ENCODE assay signal across 2 cellular contexts in the genomic region with DNA sequence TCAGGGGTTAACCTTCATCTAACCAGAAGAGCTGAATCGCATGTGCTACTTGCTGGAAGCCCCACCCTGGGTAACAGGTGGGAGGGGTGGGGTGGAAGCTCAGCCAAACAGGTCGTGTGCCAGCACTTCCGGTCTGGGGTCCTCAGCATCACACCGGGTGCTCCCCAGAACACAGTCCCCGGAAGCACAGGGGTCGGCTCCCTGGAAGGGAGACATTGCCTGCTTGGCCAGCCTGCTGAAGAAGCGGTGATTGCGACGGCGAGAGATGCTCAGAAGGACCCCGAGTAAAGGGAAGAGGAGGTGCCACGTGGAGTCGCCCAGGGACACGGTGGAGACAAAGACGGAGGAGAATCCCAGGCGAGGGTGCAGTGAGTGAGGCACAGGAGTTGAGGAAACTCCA.
TF ChIP-seq lines count a peak whose summit lies in the region.

No MANE protein-coding gene starts in this region.

TF ChIP-seq in HEK293, 187 proteins besides CTCF, POLR2A, EP300 and RAD21 (continues in another document):
- TF ChIP-seq, protein P1, sequence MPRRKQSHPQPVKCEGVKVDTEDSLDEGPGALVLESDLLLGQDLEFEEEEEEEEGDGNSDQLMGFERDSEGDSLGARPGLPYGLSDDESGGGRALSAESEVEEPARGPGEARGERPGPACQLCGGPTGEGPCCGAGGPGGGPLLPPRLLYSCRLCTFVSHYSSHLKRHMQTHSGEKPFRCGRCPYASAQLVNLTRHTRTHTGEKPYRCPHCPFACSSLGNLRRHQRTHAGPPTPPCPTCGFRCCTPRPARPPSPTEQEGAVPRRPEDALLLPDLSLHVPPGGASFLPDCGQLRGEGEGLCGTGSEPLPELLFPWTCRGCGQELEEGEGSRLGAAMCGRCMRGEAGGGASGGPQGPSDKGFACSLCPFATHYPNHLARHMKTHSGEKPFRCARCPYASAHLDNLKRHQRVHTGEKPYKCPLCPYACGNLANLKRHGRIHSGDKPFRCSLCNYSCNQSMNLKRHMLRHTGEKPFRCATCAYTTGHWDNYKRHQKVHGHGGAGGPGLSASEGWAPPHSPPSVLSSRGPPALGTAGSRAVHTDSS (tag by site-specific recombination; IDR thresholded peaks at IDR 0.05), result no peak
- TF ChIP-seq ZNF133 (tag by site-specific recombination; IDR thresholded peaks at IDR 0.05) (no peak), KLF8 (tag by site-specific recombination; IDR thresholded peaks at IDR 0.05) (no peak), ZNF426 (tag by site-specific recombination; IDR thresholded peaks at IDR 0.05) (no peak), ZNF48 (tag by site-specific recombination; IDR thresholded peaks at IDR 0.05) (no peak), PRDM1 (tag by site-specific recombination; IDR thresholded peaks at IDR 0.05) (no peak), GLIS2 (tag by site-specific recombination; IDR thresholded peaks at IDR 0.05) (no peak), ZNF433 (tag by site-specific recombination; IDR thresholded peaks at IDR 0.05; ENCODE audit: low read depth) (no peak), ZBTB17 (tag by site-specific recombination; IDR thresholded peaks at IDR 0.05) (no peak), REPIN1 (tag by site-specific recombination; IDR thresholded peaks at IDR 0.05; ENCODE audit: low read depth) (no peak), ZNF37A (tag by site-specific recombination; IDR thresholded peaks at IDR 0.05) (no peak), OSR2 (tag by site-specific recombination; IDR thresholded peaks at IDR 0.05) (no peak)
- TF ChIP-seq, protein P2, sequence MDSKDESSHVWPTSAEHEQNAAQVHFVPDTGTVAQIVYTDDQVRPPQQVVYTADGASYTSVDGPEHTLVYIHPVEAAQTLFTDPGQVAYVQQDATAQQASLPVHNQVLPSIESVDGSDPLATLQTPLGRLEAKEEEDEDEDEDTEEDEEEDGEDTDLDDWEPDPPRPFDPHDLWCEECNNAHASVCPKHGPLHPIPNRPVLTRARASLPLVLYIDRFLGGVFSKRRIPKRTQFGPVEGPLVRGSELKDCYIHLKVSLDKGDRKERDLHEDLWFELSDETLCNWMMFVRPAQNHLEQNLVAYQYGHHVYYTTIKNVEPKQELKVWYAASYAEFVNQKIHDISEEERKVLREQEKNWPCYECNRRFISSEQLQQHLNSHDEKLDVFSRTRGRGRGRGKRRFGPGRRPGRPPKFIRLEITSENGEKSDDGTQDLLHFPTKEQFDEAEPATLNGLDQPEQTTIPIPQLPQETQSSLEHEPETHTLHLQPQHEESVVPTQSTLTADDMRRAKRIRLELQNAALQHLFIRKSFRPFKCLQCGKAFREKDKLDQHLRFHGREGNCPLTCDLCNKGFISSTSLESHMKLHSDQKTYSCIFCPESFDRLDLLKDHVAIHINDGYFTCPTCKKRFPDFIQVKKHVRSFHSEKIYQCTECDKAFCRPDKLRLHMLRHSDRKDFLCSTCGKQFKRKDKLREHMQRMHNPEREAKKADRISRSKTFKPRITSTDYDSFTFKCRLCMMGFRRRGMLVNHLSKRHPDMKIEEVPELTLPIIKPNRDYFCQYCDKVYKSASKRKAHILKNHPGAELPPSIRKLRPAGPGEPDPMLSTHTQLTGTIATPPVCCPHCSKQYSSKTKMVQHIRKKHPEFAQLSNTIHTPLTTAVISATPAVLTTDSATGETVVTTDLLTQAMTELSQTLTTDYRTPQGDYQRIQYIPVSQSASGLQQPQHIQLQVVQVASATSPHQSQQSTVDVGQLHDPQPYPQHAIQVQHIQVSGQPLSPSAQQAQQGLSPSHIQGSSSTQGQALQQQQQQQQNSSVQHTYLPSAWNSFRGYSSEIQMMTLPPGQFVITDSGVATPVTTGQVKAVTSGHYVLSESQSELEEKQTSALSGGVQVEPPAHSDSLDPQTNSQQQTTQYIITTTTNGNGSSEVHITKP (tag by site-specific recombination; IDR thresholded peaks at IDR 0.05), result no peak
- TF ChIP-seq, protein P3, sequence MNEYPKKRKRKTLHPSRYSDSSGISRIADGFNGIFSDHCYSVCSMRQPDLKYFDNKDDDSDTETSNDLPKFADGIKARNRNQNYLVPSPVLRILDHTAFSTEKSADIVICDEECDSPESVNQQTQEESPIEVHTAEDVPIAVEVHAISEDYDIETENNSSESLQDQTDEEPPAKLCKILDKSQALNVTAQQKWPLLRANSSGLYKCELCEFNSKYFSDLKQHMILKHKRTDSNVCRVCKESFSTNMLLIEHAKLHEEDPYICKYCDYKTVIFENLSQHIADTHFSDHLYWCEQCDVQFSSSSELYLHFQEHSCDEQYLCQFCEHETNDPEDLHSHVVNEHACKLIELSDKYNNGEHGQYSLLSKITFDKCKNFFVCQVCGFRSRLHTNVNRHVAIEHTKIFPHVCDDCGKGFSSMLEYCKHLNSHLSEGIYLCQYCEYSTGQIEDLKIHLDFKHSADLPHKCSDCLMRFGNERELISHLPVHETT (tag by site-specific recombination; IDR thresholded peaks at IDR 0.05), result no peak
- TF ChIP-seq, protein P4, sequence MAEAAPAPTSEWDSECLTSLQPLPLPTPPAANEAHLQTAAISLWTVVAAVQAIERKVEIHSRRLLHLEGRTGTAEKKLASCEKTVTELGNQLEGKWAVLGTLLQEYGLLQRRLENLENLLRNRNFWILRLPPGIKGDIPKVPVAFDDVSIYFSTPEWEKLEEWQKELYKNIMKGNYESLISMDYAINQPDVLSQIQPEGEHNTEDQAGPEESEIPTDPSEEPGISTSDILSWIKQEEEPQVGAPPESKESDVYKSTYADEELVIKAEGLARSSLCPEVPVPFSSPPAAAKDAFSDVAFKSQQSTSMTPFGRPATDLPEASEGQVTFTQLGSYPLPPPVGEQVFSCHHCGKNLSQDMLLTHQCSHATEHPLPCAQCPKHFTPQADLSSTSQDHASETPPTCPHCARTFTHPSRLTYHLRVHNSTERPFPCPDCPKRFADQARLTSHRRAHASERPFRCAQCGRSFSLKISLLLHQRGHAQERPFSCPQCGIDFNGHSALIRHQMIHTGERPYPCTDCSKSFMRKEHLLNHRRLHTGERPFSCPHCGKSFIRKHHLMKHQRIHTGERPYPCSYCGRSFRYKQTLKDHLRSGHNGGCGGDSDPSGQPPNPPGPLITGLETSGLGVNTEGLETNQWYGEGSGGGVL (tag by site-specific recombination; IDR thresholded peaks at IDR 0.05), result no peak

TF ChIP-seq in IMR-90, 13 proteins besides CTCF, POLR2A, EP300 and RAD21:
- TF ChIP-seq BHLHE40 (IDR thresholded peaks at IDR 0.05; ENCODE audit: low read depth, low read length), result no peak
- TF ChIP-seq MXI1 (IDR thresholded peaks at IDR 0.05; ENCODE audit: borderline replicate concordance, low read depth, low read length), result no peak
- no peak for TF ChIP-seq RCOR1 (IDR thresholded peaks at IDR 0.05; ENCODE audit: insufficient replicate concordance, low read length)
- TF ChIP-seq, protein P5, sequence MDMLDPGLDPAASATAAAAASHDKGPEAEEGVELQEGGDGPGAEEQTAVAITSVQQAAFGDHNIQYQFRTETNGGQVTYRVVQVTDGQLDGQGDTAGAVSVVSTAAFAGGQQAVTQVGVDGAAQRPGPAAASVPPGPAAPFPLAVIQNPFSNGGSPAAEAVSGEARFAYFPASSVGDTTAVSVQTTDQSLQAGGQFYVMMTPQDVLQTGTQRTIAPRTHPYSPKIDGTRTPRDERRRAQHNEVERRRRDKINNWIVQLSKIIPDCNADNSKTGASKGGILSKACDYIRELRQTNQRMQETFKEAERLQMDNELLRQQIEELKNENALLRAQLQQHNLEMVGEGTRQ (IDR thresholded peaks at IDR 0.05; ENCODE audit: low read depth, low read length), result no peak
- TF ChIP-seq FOS (IDR thresholded peaks at IDR 0.05; ENCODE audit: low read depth, low read length), result no peak
- no peak for TF ChIP-seq CEBPB (IDR thresholded peaks at IDR 0.05; ENCODE audit: low read depth, low read length)
- TF ChIP-seq, protein P6, sequence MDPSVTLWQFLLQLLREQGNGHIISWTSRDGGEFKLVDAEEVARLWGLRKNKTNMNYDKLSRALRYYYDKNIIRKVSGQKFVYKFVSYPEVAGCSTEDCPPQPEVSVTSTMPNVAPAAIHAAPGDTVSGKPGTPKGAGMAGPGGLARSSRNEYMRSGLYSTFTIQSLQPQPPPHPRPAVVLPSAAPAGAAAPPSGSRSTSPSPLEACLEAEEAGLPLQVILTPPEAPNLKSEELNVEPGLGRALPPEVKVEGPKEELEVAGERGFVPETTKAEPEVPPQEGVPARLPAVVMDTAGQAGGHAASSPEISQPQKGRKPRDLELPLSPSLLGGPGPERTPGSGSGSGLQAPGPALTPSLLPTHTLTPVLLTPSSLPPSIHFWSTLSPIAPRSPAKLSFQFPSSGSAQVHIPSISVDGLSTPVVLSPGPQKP (IDR thresholded peaks at IDR 0.05; ENCODE audit: borderline replicate concordance, low read depth, low read length), result no peak
- TF ChIP-seq CHD1 (IDR thresholded peaks at IDR 0.05; ENCODE audit: low read depth, low read length), result no peak
- no peak for TF ChIP-seq MAZ (IDR thresholded peaks at IDR 0.05; ENCODE audit: borderline replicate concordance, low read depth, low read length)
- no peak for TF ChIP-seq RFX5 (IDR thresholded peaks at IDR 0.05; ENCODE audit: low read depth, low read length)
- TF ChIP-seq MAFK (IDR thresholded peaks at IDR 0.05; ENCODE audit: low read depth, low read length), result no peak
